In the genomic region with DNA sequence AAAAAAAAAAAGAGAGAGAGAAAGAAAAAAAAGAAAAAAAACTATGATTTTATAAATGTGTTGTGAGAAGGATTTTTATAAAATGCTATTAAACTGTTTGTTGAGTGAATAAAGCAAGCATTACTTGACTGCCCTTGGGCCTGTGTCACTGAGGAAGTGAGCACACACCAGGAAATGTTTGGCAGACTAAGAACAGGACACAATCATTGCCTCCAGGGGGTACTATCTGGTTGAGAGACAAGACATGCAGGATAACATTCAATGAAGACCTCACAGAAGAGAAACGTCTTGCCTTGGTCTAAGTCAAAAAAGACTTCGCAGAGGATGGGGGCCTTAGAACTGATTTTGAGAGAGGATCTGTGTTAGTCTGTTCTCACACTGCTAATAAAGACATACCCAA, we compare ENCODE assay signal across 30 cellular contexts. TPM values are rescaled to one million over a fixed set of nuclear protein-coding genes. Genes with fewer than 3 reads are reported as not detected.
"Had no signal": no experiment of that assay in that cellular context is flagged by ENCODE, and none has a peak within 500 bp of the region (broad histone marks: within the 10 kb centered on the region; RNA-seq: fewer than 3 reads in every experiment).

No MANE protein-coding gene starts in this region.

- H3K27ac ChIP-seq: Peyer's patch, SJSA1, VCaP had no signal

- H3K9me3 ChIP-seq: Peyer's patch, SJSA1, SK-N-SH had no signal

- ATAC-seq: activated CD8-positive, alpha-beta memory T cell treated with anti-CD3 and anti-CD28 coated beads, Interleukin-2, amount 10 ng/mL, durations not matched to agents 7 days and 5 days had no signal

- H3K9ac ChIP-seq: SK-N-SH had no signal

- H3K4me3 ChIP-seq: Peyer's patch, SJSA1 had no signal

- H3K4me1 ChIP-seq: Peyer's patch, SJSA1 had no signal

- H3K4me2 ChIP-seq: SK-N-SH had no signal

- H3K36me3 ChIP-seq: Peyer's patch, SJSA1 had no signal

- H3K9me2 ChIP-seq: SK-N-SH had no signal

- H3K27me3 ChIP-seq: Peyer's patch, SJSA1 had no signal

- DNase-seq: activated CD4-positive, alpha-beta memory T cell treated with anti-CD3 and anti-CD28 coated beads, Interleukin-2, amount 10 ng/mL, durations not matched to agents 7 days and 5 days; activated CD4-positive, alpha-beta T cell treated with anti-CD3 and anti-CD28 coated beads for 1 hour; activated CD4-positive, alpha-beta T cell treated with anti-CD3 and anti-CD28 coated beads for 48 hours; activated CD4-positive, CD25-positive, alpha-beta regulatory T cell; activated CD8-positive, alpha-beta memory T cell treated with anti-CD3 and anti-CD28 coated beads for 24 hours; activated CD8-positive, alpha-beta memory T cell treated with anti-CD3 and anti-CD28 coated beads, Interleukin-2, amount 10 ng/mL, durations not matched to agents 7 days and 5 days; activated CD8-positive, alpha-beta memory T cell treated with anti-CD3 and anti-CD28 coated beads, Interleukin-2, amount 50 U/mL, for 48 hours; activated effector memory CD4-positive, alpha-beta T cell treated with Interleukin-2 at 50 U/mL for 16 hours; activated naive CD4-positive, alpha-beta T cell treated with anti-CD3 and anti-CD28 coated beads, Interleukin-2, amount 50 U/mL, for 16 hours; activated naive CD8-positive, alpha-beta T cell treated with anti-CD3 and anti-CD28 coated beads for 36 hours; activated T-cell treated with anti-CD3 and anti-CD28 coated beads, Interleukin-2, amount 50 U/mL, for 48 hours; amniotic stem cell; aorta; NCI-H1092 treated with DMSO at 0.1 percent for 48 hours; NCI-H1417; NCI-H146; NCI-H187; NCI-H2029 treated with DMSO at 0.1 percent for 48 hours; NCI-H2107; NCI-H2171 treated with DMSO at 0.1 percent for 48 hours; NCI-H2227 treated with DMSO at 0.1 percent for 48 hours; NCI-H446; NCI-H510A treated with DMSO at 0.1 percent for 48 hours; Peyer's patch; RPMI8226; SHP77 treated with DMSO at 0.1 percent for 48 hours; SK-N-SH had no signal

RNA-seq across cellular contexts. Expression of a gene that starts 40.6 kb away (rescaled TPM):
- total RNA-seq: cardiac septum had no signal
